ENCODE assay signal across 25 cellular contexts in genomic region chr15:42220216-42220615, GRCh38.
"Had no signal": no experiment of that assay in that cellular context is flagged by ENCODE, and none has a peak within 500 bp of the region (broad histone marks: within the 10 kb centered on the region; RNA-seq: fewer than 3 reads in every experiment).

No MANE protein-coding gene starts in this region.

- H3K36me3 Mint-ChIP-seq: activated naive CD4-positive, alpha-beta T cell treated with anti-CD3 and anti-CD28 coated beads, Interleukin-2, amount 50 U/mL, for 72 hours had no signal

- ATAC-seq: activated CD8-positive, alpha-beta T cell treated with anti-CD3 and anti-CD28 coated beads, Interleukin-2, amount 10 ng/mL, durations not matched to agents 7 days and 5 days; activated naive CD4-positive, alpha-beta T cell treated with anti-CD3 and anti-CD28 coated beads, Interleukin-2, amount 50 U/mL, for 72 hours; activated naive CD8-positive, alpha-beta T cell treated with anti-CD3 and anti-CD28 coated beads, Interleukin-2, amount 50 U/mL, for 24 hours; body of pancreas; PC-3; SK-N-SH treated with all-trans-retinoic acid at 6 μM for 48 hours had no signal

- H3K4me3 ChIP-seq: ascending aorta, body of pancreas, cardiac muscle cell, SJSA1 had no signal

- H3K27ac ChIP-seq: ascending aorta, body of pancreas, cardiac muscle cell, SJSA1 had no signal

- H3K27me3 ChIP-seq: ascending aorta, body of pancreas, cardiac muscle cell, SJSA1 had no signal

- H3K27ac Mint-ChIP-seq: activated CD8-positive, alpha-beta T cell treated with anti-CD3 and anti-CD28 coated beads, Interleukin-2, amount 10 ng/mL, durations not matched to agents 7 days and 5 days; activated naive CD4-positive, alpha-beta T cell treated with anti-CD3 and anti-CD28 coated beads, Interleukin-2, amount 50 U/mL, for 72 hours; activated naive CD8-positive, alpha-beta T cell treated with anti-CD3 and anti-CD28 coated beads, Interleukin-2, amount 50 U/mL, for 24 hours; T-helper 1 cell treated with Interleukin-12 subunit alpha and Interleukin-12 subunit beta and Interleukin-4 antibody, amounts not matched to agents 30 μg/mL and 1 μg/mL, for 36 hours had no signal

- H3K4me3 Mint-ChIP-seq: activated CD8-positive, alpha-beta T cell treated with anti-CD3 and anti-CD28 coated beads, Interleukin-2, amount 10 ng/mL, durations not matched to agents 7 days and 5 days; activated naive CD8-positive, alpha-beta T cell treated with anti-CD3 and anti-CD28 coated beads, Interleukin-2, amount 50 U/mL, for 24 hours; T-helper 1 cell treated with Interleukin-12 subunit alpha and Interleukin-12 subunit beta and Interleukin-4 antibody, amounts not matched to agents 30 μg/mL and 1 μg/mL, for 36 hours had no signal

- H3K27me3 Mint-ChIP-seq: activated naive CD8-positive, alpha-beta T cell treated with anti-CD3 and anti-CD28 coated beads, Interleukin-2, amount 50 U/mL, for 24 hours had no signal

- H3K9me3 Mint-ChIP-seq: activated naive CD4-positive, alpha-beta T cell treated with anti-CD3 and anti-CD28 coated beads, Interleukin-2, amount 50 U/mL, for 72 hours; activated naive CD8-positive, alpha-beta T cell treated with anti-CD3 and anti-CD28 coated beads, Interleukin-2, amount 50 U/mL, for 24 hours; T-helper 1 cell treated with Interleukin-12 subunit alpha and Interleukin-12 subunit beta and Interleukin-4 antibody, amounts not matched to agents 30 μg/mL and 1 μg/mL, for 36 hours had no signal

- DNase-seq: activated CD4-positive, alpha-beta T cell treated with anti-CD3 and anti-CD28 coated beads for 48 hours; activated CD4-positive, alpha-beta T cell treated with anti-CD3 and anti-CD28 coated beads, Interleukin-2, amount 50 U/mL, for 4 hours; activated CD4-positive, CD25-positive, alpha-beta regulatory T cell treated with anti-CD3 and anti-CD28 coated beads, Interleukin-2, amount 50 U/mL, for 72 hours; activated CD8-positive, alpha-beta memory T cell treated with anti-CD3 and anti-CD28 coated beads, Interleukin-2, amount 50 U/mL, for 48 hours; activated CD8-positive, alpha-beta T cell treated with anti-CD3 and anti-CD28 coated beads, Interleukin-2, amount 10 ng/mL, durations not matched to agents 7 days and 5 days; activated naive CD8-positive, alpha-beta T cell treated with anti-CD3 and anti-CD28 coated beads, Interleukin-2, amount 50 U/mL, for 24 hours; activated T-cell treated with anti-CD3 and anti-CD28 coated beads, Interleukin-2, amount 50 U/mL, for 1 hour; amniotic stem cell; body of pancreas; Kasumi-1; MV-4-11; NCI-H1105; NCI-H1436; NCI-H1694 treated with DMSO at 0.1 percent for 48 hours; NCI-H2029 treated with DMSO at 0.1 percent for 48 hours; NCI-H510A treated with DMSO at 0.1 percent for 48 hours; NCI-H69; PC-3; SHP77 had no signal

- H3K9me3 ChIP-seq: ascending aorta, body of pancreas, SJSA1 had no signal

- H3K4me1 ChIP-seq: ascending aorta, body of pancreas, SJSA1 had no signal
